ENCODE assay signal across 1 cellular context in the genomic region with DNA sequence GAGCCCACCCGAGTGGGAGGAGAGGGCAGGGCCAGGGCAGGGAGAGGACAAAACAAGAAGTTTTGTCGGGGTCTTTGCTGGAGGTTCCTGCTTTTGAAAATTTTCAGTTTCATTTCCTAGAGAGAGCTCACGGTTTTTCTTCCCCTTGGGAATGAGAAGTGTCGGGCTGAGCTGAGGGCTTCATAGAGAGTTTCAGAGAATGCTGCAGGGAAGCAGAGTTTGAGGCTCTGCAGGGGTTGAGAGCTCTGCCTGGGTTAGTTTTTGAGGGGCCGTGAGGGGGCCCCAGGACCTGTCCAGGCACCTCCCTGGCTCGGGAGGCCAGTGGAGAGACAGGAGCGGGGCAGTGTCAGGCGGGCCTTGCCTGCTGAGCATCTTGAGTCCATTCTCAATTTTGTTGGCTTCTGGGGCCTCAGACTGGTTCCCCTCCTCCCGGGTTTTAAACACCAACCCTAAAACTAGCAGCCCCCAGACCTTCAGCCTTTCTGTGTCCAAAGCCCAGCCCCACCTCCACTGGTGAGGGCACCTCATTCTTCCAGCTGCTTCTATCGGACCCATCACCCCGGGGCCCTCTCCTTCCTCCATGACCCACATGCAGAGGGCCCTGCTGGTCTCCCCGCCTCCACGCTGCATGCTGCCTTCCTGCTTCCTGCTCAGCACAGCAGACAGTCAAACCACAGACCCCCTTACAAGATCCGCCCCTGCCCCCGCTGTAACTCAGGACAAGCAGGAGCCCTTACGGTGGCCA.
TF ChIP-seq lines count a peak whose summit lies in the region.

No MANE protein-coding gene starts in this region.

TF ChIP-seq in GM12878, 131 proteins besides CTCF, POLR2A, EP300 and RAD21:
- 0 out of 2 replicates have a peak, but pooled peaks have one; percentile 49 for TF ChIP-seq RUNX3 (IDR thresholded peaks at IDR 0.05; ENCODE audit: low read length)
- TF ChIP-seq TAF1 (IDR thresholded peaks at IDR 0.05; ENCODE audit: borderline replicate concordance, low read depth, low read length): no peak
- no peak for TF ChIP-seq RFX5 (IDR thresholded peaks at IDR 0.05; ENCODE audit: low read depth, low read length)
- TF ChIP-seq JUND (IDR thresholded peaks at IDR 0.05; ENCODE audit: low read depth, low read length): no peak
- TF ChIP-seq BHLHE40 (IDR thresholded peaks at IDR 0.05; ENCODE audit: borderline replicate concordance in 1 of 2, low read depth in 2 of 2, low read length in 1 of 2): 0 out of 4 replicates have a peak, but pooled peaks have one; percentile 8 to 19
- no peak for TF ChIP-seq HCFC1 (IDR thresholded peaks at IDR 0.05; ENCODE audit: low read length)
- TF ChIP-seq BCL11A (IDR thresholded peaks at IDR 0.05; ENCODE audit: low read depth, low read length): no peak
- TF ChIP-seq DPF2 (IDR thresholded peaks at IDR 0.05): no peak
- no peak for TF ChIP-seq HDGF (IDR thresholded peaks at IDR 0.05)
- TF ChIP-seq, protein P1, sequence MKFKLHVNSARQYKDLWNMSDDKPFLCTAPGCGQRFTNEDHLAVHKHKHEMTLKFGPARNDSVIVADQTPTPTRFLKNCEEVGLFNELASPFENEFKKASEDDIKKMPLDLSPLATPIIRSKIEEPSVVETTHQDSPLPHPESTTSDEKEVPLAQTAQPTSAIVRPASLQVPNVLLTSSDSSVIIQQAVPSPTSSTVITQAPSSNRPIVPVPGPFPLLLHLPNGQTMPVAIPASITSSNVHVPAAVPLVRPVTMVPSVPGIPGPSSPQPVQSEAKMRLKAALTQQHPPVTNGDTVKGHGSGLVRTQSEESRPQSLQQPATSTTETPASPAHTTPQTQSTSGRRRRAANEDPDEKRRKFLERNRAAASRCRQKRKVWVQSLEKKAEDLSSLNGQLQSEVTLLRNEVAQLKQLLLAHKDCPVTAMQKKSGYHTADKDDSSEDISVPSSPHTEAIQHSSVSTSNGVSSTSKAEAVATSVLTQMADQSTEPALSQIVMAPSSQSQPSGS (IDR thresholded peaks at IDR 0.05; ENCODE audit: low read length): no peak
- TF ChIP-seq, protein P2, sequence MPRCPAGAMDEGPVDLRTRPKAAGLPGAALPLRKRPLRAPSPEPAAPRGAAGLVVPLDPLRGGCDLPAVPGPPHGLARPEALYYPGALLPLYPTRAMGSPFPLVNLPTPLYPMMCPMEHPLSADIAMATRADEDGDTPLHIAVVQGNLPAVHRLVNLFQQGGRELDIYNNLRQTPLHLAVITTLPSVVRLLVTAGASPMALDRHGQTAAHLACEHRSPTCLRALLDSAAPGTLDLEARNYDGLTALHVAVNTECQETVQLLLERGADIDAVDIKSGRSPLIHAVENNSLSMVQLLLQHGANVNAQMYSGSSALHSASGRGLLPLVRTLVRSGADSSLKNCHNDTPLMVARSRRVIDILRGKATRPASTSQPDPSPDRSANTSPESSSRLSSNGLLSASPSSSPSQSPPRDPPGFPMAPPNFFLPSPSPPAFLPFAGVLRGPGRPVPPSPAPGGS (IDR thresholded peaks at IDR 0.05; ENCODE audit: borderline replicate concordance, insufficient read depth, low read depth, low read length, poor library complexity, severe bottlenecking): no peak
- TF ChIP-seq JUNB (IDR thresholded peaks at IDR 0.05): no peak
- TF ChIP-seq, protein P3, sequence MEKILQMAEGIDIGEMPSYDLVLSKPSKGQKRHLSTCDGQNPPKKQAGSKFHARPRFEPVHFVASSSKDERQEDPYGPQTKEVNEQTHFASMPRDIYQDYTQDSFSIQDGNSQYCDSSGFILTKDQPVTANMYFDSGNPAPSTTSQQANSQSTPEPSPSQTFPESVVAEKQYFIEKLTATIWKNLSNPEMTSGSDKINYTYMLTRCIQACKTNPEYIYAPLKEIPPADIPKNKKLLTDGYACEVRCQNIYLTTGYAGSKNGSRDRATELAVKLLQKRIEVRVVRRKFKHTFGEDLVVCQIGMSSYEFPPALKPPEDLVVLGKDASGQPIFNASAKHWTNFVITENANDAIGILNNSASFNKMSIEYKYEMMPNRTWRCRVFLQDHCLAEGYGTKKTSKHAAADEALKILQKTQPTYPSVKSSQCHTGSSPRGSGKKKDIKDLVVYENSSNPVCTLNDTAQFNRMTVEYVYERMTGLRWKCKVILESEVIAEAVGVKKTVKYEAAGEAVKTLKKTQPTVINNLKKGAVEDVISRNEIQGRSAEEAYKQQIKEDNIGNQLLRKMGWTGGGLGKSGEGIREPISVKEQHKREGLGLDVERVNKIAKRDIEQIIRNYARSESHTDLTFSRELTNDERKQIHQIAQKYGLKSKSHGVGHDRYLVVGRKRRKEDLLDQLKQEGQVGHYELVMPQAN (conservative IDR thresholded peaks at IDR 0.05): 0 out of 2 replicates have a peak, but pooled peaks have one; percentile 23
- TF ChIP-seq, protein P4, sequence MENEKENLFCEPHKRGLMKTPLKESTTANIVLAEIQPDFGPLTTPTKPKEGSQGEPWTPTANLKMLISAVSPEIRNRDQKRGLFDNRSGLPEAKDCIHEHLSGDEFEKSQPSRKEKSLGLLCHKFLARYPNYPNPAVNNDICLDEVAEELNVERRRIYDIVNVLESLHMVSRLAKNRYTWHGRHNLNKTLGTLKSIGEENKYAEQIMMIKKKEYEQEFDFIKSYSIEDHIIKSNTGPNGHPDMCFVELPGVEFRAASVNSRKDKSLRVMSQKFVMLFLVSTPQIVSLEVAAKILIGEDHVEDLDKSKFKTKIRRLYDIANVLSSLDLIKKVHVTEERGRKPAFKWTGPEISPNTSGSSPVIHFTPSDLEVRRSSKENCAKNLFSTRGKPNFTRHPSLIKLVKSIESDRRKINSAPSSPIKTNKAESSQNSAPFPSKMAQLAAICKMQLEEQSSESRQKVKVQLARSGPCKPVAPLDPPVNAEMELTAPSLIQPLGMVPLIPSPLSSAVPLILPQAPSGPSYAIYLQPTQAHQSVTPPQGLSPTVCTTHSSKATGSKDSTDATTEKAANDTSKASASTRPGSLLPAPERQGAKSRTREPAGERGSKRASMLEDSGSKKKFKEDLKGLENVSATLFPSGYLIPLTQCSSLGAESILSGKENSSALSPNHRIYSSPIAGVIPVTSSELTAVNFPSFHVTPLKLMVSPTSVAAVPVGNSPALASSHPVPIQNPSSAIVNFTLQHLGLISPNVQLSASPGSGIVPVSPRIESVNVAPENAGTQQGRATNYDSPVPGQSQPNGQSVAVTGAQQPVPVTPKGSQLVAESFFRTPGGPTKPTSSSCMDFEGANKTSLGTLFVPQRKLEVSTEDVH (IDR thresholded peaks at IDR 0.05; ENCODE audit: low read depth, partially characterized antibody): no peak
- TF ChIP-seq SIX5 (IDR thresholded peaks at IDR 0.05; ENCODE audit: low read depth, low read length, severe bottlenecking): no peak
- TF ChIP-seq NFIC (IDR thresholded peaks at IDR 0.05; ENCODE audit: low read depth, low read length): no peak
- peak; percentile 38; the same call in 1 of the 2 replicates for TF ChIP-seq LARP7 (IDR thresholded peaks at IDR 0.05)
- TF ChIP-seq SUPT20H (IDR thresholded peaks at IDR 0.05; ENCODE audit: borderline replicate concordance, control insufficient read depth, low read depth, low read length): no peak
- no peak for TF ChIP-seq PAX8 (IDR thresholded peaks at IDR 0.05)
- TF ChIP-seq FOXM1 (IDR thresholded peaks at IDR 0.05; ENCODE audit: low read depth, low read length): no peak
- no peak for TF ChIP-seq IRF4 (IDR thresholded peaks at IDR 0.05; ENCODE audit: low read depth, low read length)
- peak in 1 of 2 experiments; percentile 14; a peak in 1 of 3 replicates for TF ChIP-seq EGR1 (IDR thresholded peaks at IDR 0.05; ENCODE audit: borderline replicate concordance in 1 of 2, low read depth in 2 of 2, low read length in 2 of 2)
- TF ChIP-seq KDM1A (IDR thresholded peaks at IDR 0.05; ENCODE audit: borderline replicate concordance): no peak
- TF ChIP-seq CBX5 (IDR thresholded peaks at IDR 0.05; ENCODE audit: low read depth): 0 out of 2 replicates have a peak, but pooled peaks have one; percentile 5
